1 cellular context compared by ENCODE assay signal in genomic region chr19:17282488-17283256, GRCh38.
TF ChIP-seq lines count a peak whose summit lies in the region.

No MANE protein-coding gene starts in this region.

TF ChIP-seq in HepG2, 621 proteins besides CTCF, POLR2A, EP300 and RAD21 (continued from another document and continues in another):
- TF ChIP-seq ZXDC (CRISPR knock-in tag; IDR thresholded peaks at IDR 0.05) (no peak), SMC3 (IDR thresholded peaks at IDR 0.05; ENCODE audit: low read length) (peak; percentile 42; the same call in 1 of the 2 replicates), DR1 (CRISPR knock-in tag; IDR thresholded peaks at IDR 0.05) (peak; percentile 45), MED1 (CRISPR knock-in tag; IDR thresholded peaks at IDR 0.05) (peak; percentile 49; the same call in 1 of the 2 replicates), ZBTB33 (CRISPR knock-in tag; IDR thresholded peaks at IDR 0.05) (peak; percentile 68; the same call in 1 of the 2 replicates), ZNF18 (CRISPR knock-in tag; IDR thresholded peaks at IDR 0.05; ENCODE audit: insufficient replicate concordance) (no peak), ERF (CRISPR knock-in tag; IDR thresholded peaks at IDR 0.05) (peak; percentile 65; the same call in 1 of the 2 replicates), ZBTB44 (CRISPR knock-in tag; IDR thresholded peaks at IDR 0.05) (no peak), FOSL2 (CRISPR knock-in tag; IDR thresholded peaks at IDR 0.05) (no peak), HNF4A (CRISPR knock-in tag; IDR thresholded peaks at IDR 0.05) (0 out of 2 replicates have a peak, but pooled peaks have one; percentile 5), ZC3H4 (CRISPR knock-in tag; IDR thresholded peaks at IDR 0.05; ENCODE audit: borderline replicate concordance) (no peak), SKIL (CRISPR knock-in tag; IDR thresholded peaks at IDR 0.05; ENCODE audit: borderline replicate concordance) (no peak), HDAC1 (CRISPR knock-in tag; IDR thresholded peaks at IDR 0.05) (no peak), THAP8 (CRISPR knock-in tag; IDR thresholded peaks at IDR 0.05; ENCODE audit: borderline replicate concordance) (no peak), SNRNP70 (IDR thresholded peaks at IDR 0.05; ENCODE audit: low read depth, low read length) (no peak), ZSCAN29 (CRISPR knock-in tag; conservative IDR thresholded peaks at IDR 0.05) (no peak), ZNF460 (CRISPR knock-in tag; IDR thresholded peaks at IDR 0.05; ENCODE audit: borderline replicate concordance) (no peak), CSRNP1 (CRISPR knock-in tag; IDR thresholded peaks at IDR 0.05) (peak; percentile 33; the same call in 1 of the 2 replicates), ZNF3 (CRISPR knock-in tag; IDR thresholded peaks at IDR 0.05) (no peak), ZSCAN20 (CRISPR knock-in tag; IDR thresholded peaks at IDR 0.05; ENCODE audit: borderline replicate concordance) (no peak), SATB2 (CRISPR knock-in tag; IDR thresholded peaks at IDR 0.05) (no peak), HNRNPK (IDR thresholded peaks at IDR 0.05; ENCODE audit: low read depth, low read length, poor library complexity, severe bottlenecking) (no peak), HOXA5 (CRISPR knock-in tag; IDR thresholded peaks at IDR 0.05) (no peak), ZNF737 (CRISPR knock-in tag; IDR thresholded peaks at IDR 0.05; ENCODE audit: borderline replicate concordance) (no peak), ZNF335 (CRISPR knock-in tag; IDR thresholded peaks at IDR 0.05) (no peak), NPAS2 (CRISPR knock-in tag; IDR thresholded peaks at IDR 0.05; ENCODE audit: borderline replicate concordance) (no peak), ZGPAT (CRISPR knock-in tag; IDR thresholded peaks at IDR 0.05) (peak; percentile 65; the same call in 1 of the 2 replicates), GPN1 (CRISPR knock-in tag; IDR thresholded peaks at IDR 0.05; ENCODE audit: borderline replicate concordance) (no peak), ARID3A (IDR thresholded peaks at IDR 0.05; ENCODE audit: low read depth, low read length) (no peak), MEIS2 (CRISPR knock-in tag; IDR thresholded peaks at IDR 0.05) (no peak), ZNF605 (CRISPR knock-in tag; IDR thresholded peaks at IDR 0.05) (peak; percentile 48), ZNF136 (CRISPR knock-in tag; IDR thresholded peaks at IDR 0.05; ENCODE audit: low read depth) (no peak), ARID2 (CRISPR knock-in tag; IDR thresholded peaks at IDR 0.05; ENCODE audit: borderline replicate concordance) (no peak), RFX5 (IDR thresholded peaks at IDR 0.05; ENCODE audit: low read depth, low read length) (no peak), CCAR2 (optimal IDR thresholded peaks at IDR 0.05; ENCODE audit: low read depth, low read length) (no peak), ZNF629 (CRISPR knock-in tag; conservative IDR thresholded peaks at IDR 0.05) (no peak), ZFAT (CRISPR knock-in tag; conservative IDR thresholded peaks at IDR 0.05) (no peak), POLR2G (IDR thresholded peaks at IDR 0.05; ENCODE audit: low read depth, low read length) (no peak), MIER3 (CRISPR knock-in tag; IDR thresholded peaks at IDR 0.05; ENCODE audit: borderline replicate concordance) (no peak), POGZ (CRISPR knock-in tag; IDR thresholded peaks at IDR 0.05) (no peak), ZNF501 (CRISPR knock-in tag; IDR thresholded peaks at IDR 0.05) (no peak; the same call in 1 of the 2 replicates), GTF2F1 (IDR thresholded peaks at IDR 0.05; ENCODE audit: low read length) (no peak), ETV5 (CRISPR knock-in tag; IDR thresholded peaks at IDR 0.05; ENCODE audit: borderline replicate concordance) (no peak), ZNF550 (CRISPR knock-in tag; IDR thresholded peaks at IDR 0.05; ENCODE audit: borderline replicate concordance) (no peak), ZSCAN30 (CRISPR knock-in tag; IDR thresholded peaks at IDR 0.05) (no peak), PHF8 (CRISPR knock-in tag; IDR thresholded peaks at IDR 0.05) (0 out of 2 replicates have a peak, but pooled peaks have one; percentile 43), NFE2L1 (CRISPR knock-in tag; IDR thresholded peaks at IDR 0.05; ENCODE audit: borderline replicate concordance) (no peak), ZNF430 (CRISPR knock-in tag; IDR thresholded peaks at IDR 0.05) (peak; percentile 49; the same call in 1 of the 2 replicates), ZNF644 (CRISPR knock-in tag; IDR thresholded peaks at IDR 0.05; ENCODE audit: low read depth) (no peak), TFE3 (CRISPR knock-in tag; IDR thresholded peaks at IDR 0.05) (no peak)
